ENCODE assay signal across 8 cellular contexts in the genomic region with DNA sequence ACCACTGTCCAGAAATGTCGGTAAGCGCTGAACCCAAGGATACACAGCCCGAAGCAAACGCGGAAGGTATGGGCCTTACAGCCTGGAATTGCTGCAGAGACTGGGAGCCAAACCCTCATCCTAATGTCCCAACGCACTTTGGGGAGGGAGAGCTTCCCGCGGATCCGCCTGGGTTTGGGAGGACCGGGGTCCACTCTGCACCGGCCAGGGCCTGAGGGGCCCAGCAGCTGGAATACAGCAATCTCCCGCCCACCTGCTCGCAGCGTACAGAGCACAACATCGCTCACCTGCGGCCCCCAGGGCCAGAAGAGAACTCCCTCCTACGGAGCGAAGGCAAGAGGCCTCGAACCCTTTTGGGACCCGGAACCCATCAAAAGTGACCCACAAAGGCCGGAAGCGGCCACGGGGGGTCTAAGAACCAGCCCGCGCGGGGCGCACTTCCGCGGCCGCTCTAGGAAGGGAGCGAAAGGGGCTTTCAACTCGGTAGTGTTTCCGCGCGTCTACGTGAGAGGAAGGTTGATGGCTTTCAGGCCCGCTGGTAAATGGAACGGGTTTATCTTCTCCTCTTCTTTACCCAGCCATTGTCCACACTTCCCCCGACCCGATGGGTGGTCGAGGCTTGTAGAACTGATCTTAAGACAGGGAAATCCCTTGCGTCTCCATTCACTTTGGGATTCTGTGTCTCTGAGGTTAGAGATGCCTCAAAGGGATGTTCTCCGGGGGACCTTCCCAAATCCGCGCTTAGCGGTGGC. TPM values are rescaled to one million over a fixed set of nuclear protein-coding genes. Genes with fewer than 3 reads are reported as not detected.
DNase-seq lines count a peak whose midpoint lies in the region; ATAC-seq and TF ChIP-seq lines count a peak whose summit lies in the region.

Gene ZSCAN12 (minus strand): TSS at position 378 of the 752 bp plus-strand sequence. CDS start 1,342 bp downstream, outside the sequence.

- H3K4me2 ChIP-seq in BLaER1 treated with 17β-estradiol and CSF1 and Interleukin-3, amounts not matched to agents 10 nM and 100 nM = peak within 1 kb of the TSS; percentile 39 to 78 (median 66)

- peaks cover 0 to 15% (median 6%) of the 10 kb centered on the region in 10 experiments; a peak in 7 of 20 replicates for H3K4me1 ChIP-seq in BLaER1 treated with 17β-estradiol and CSF1 and Interleukin-3, amounts not matched to agents 10 nM and 100 nM
- H3K4me1 ChIP-seq in esophagus muscularis mucosa (peaks cover 12 to 39% (median 35%) of the 10 kb centered on the region in 4 donors), muscle layer of colon (ENCODE audit: insufficient read depth, low read length) (peaks cover 13% of the 10 kb centered on the region)

- peak; percentile 82 for ATAC-seq in GM19324 (IDR thresholded peaks at IDR 0.05; ENCODE audit: low FRiP score, unreplicated experiment)
- peak; percentile 72 for ATAC-seq in HG03520 (IDR thresholded peaks at IDR 0.05; ENCODE audit: unreplicated experiment)

- H3K9ac ChIP-seq in BLaER1 treated with 17β-estradiol and CSF1 and Interleukin-3, amounts not matched to agents 10 nM and 100 nM = peak within 1 kb of the TSS; percentile 71 to 82 (median 79)
- H3K9ac ChIP-seq in muscle layer of colon (ENCODE audit: low read length) = peak within 1 kb of the TSS; percentile 92

- 2% methylated on average over 22 of the region's 46 CpGs for WGBS in esophagus muscularis mucosa

- peak within 1 kb of the TSS; percentile 61 to 77 (median 69) for H3K4me3 ChIP-seq in BLaER1 treated with 17β-estradiol and CSF1 and Interleukin-3, amounts not matched to agents 10 nM and 100 nM
- H3K4me3 ChIP-seq in esophagus muscularis mucosa (peak within 1 kb of the TSS; percentile 73 to 91 (median 84)), muscle layer of colon (ENCODE audit: low read depth in 1 of 2, low read length in 2 of 2) (peak within 1 kb of the TSS; percentile 92 to 98)

- TF ChIP-seq POLR2A in esophagus muscularis mucosa (IDR thresholded peaks at IDR 0.05; ENCODE audit: low read depth) = no peak

- TF ChIP-seq EP300 in esophagus muscularis mucosa (IDR thresholded peaks at IDR 0.05) = no peak

- peak; percentile 31 to 53 (median 52) for TF ChIP-seq CTCF in esophagus muscularis mucosa (IDR thresholded peaks at IDR 0.05)

- DNase-seq in NOMO-1 (lab: John Stamatoyannopoulos, UW; ENCODE audit: unreplicated experiment in 2 of 2) (peak; percentile 80 to 87), esophagus muscularis mucosa (ENCODE audit: extremely low spot score) (peak; percentile 93)
- DNase-seq in activated T-cell treated with anti-CD3 and anti-CD28 coated beads, Interleukin-2, amount 50 U/mL, for 1 hour = peak; percentile 85
- peak; percentile 91 for DNase-seq in stimulated activated CD8-positive, alpha-beta memory T cell treated with anti-CD3 and anti-CD28 coated beads, Interleukin-4, amount 100 ng/mL, for 48 hours

- no peaks in the 10 kb centered on the region; a peak in 1 of 22 replicates for H3K36me3 ChIP-seq in BLaER1 treated with 17β-estradiol and CSF1 and Interleukin-3, amounts not matched to agents 10 nM and 100 nM
- H3K36me3 ChIP-seq in esophagus muscularis mucosa = peaks cover 0 to 24% (median 12%) of the 10 kb centered on the region in 4 donors
- peaks cover 6% of the 10 kb centered on the region for H3K36me3 ChIP-seq in muscle layer of colon (ENCODE audit: insufficient read depth, low read length)

- peaks cover 0 to 15% (median 9%) of the 10 kb centered on the region in 11 experiments; a peak in 12 of 22 replicates for H3K27me3 ChIP-seq in BLaER1 treated with 17β-estradiol and CSF1 and Interleukin-3, amounts not matched to agents 10 nM and 100 nM
- H3K27me3 ChIP-seq in esophagus muscularis mucosa = no peaks in the 10 kb centered on the region
- H3K27me3 ChIP-seq in muscle layer of colon (ENCODE audit: control insufficient read depth in 1 of 2, insufficient read depth in 2 of 2, low read length in 2 of 2) = no peaks in the 10 kb centered on the region

- no peaks in the 10 kb centered on the region for H4K20me1 ChIP-seq in BLaER1 treated with 17β-estradiol and CSF1 and Interleukin-3, amounts not matched to agents 10 nM and 100 nM

- intact Hi-C loops in esophagus muscularis mucosa (cut with DNase I) = loop anchor here (5.0 kb wide), 1 partner anchor 43 kb away; the partner anchor contains the start of gene ZSCAN23

- H3K9me3 ChIP-seq in BLaER1 treated with 17β-estradiol and CSF1 and Interleukin-3, amounts not matched to agents 10 nM and 100 nM (replicated peaks in 1 of 11) = peaks cover 7 to 15% (median 10%) of the 10 kb centered on the region in 11 experiments; a peak in 19 of 22 replicates
- H3K9me3 ChIP-seq in esophagus muscularis mucosa (no peaks in the 10 kb centered on the region), muscle layer of colon (ENCODE audit: low read length) (no peaks in the 10 kb centered on the region)

- peak within 1 kb of the TSS; percentile 56 to 81 (median 75) for H3K27ac ChIP-seq in BLaER1 treated with 17β-estradiol and CSF1 and Interleukin-3, amounts not matched to agents 10 nM and 100 nM
- H3K27ac ChIP-seq in esophagus muscularis mucosa (replicated peaks in 1 of 4) = peak within 1 kb of the TSS; percentile 57 to 69 (median 68)
- peak within 1 kb of the TSS; percentile 5 for H3K27ac ChIP-seq in muscle layer of colon (ENCODE audit: low read depth, low read length)

RNA-seq across cellular contexts. Expression of gene ZSCAN12, which starts in this region (rescaled TPM):
- total RNA-seq in esophagus muscularis mucosa = 1 to 10 TPM; 4.0 to 5.7 (median 4.6) TPM

Comparison
In these comparisons a context has a peak if more than half of its experiments do, and no peak if none do; other contexts are left out.
1. Peak in every context shown above with its lines: DNase-seq, ATAC-seq, H3K4me3 ChIP-seq and H3K27ac ChIP-seq.
2. H3K27ac ChIP-seq: peak in every context shown above with its lines; median percentile 75 in BLaER1 treated with 17β-estradiol and CSF1 and Interleukin-3, amounts not matched to agents 10 nM and 100 nM; 68 in esophagus muscularis mucosa; 5 in muscle layer of colon.